10 cellular contexts compared by ENCODE assay signal in the genomic region with DNA sequence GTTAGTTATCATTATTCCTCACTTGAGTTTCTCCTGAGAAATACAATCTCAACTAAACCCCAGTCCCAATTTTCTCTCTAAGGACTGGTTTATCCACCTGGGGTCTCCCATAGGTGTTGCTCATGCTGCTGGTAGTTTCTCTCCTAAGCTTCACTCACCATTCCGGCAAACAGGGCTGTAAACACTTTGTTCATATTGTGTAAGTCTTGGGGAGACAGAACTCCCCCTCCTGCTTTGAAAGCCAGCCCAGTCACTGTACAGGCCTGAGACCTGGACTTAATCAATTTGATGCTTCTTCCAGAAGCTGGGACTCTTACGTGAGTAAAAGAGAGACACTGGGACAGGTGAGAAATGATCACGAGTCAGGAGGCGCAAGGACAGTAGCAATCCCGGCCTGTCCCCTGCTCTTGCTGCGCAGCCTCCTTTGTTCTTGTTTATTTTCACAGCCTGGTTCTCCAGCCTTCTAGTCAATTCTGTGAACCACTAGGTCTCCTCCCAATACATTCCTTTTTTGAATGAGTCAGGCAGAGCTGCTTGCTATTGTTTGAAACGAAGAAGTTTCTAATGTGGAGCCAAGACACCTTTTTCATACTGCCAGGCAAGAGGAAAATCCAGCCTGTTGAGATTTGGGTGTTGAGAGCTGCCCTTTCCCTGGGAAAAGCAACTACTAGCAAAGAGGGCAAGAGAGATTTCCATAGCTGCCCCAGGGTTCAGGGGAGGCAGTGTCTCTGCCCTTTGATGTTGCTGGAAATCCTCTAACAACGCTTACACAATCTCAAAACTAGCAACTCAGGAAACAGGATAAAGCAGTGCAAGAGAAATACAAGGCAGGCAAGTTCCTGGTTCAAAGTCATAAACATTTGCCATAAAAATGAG. TPM values are rescaled to one million over a fixed set of nuclear protein-coding genes. Genes with fewer than 3 reads are reported as not detected.
DNase-seq lines count a peak whose midpoint lies in the region; ATAC-seq and TF ChIP-seq lines count a peak whose summit lies in the region.
"Had no signal": no experiment of that assay in that cellular context is flagged by ENCODE, and none has a peak within 500 bp of the region (broad histone marks: within the 10 kb centered on the region; RNA-seq: fewer than 3 reads in every experiment).

No MANE protein-coding gene starts in this region.

- DNase-seq in GM03348 (ENCODE audit: low spot score): peak; percentile 43
- peak; percentile 36 for DNase-seq in astrocyte of the cerebellum (ENCODE audit: low read depth)
- no peak for DNase-seq in right cardiac atrium
- peak; percentile 74 for DNase-seq in renal cortical epithelial cell (ENCODE audit: low read depth)
- no peak for DNase-seq in stimulated activated naive CD4-positive, alpha-beta T cell treated with Interleukin-2 at 50 U/mL for 16 hours (lab: John Stamatoyannopoulos, UW)
- no peak for DNase-seq in stimulated activated effector memory CD8-positive, alpha-beta T cell treated with anti-CD3 and anti-CD28 coated beads, Interleukin-12 subunit alpha, Interleukin-12 subunit beta, amount 100 ng/mL, for 72 hours (ENCODE audit: low spot score in 2 of 2)
- DNase-seq: DMS79, NCI-H2081 had no signal

- H3K9me3 ChIP-seq in right cardiac atrium (ENCODE audit: control insufficient read depth, low read length): no peaks in the 10 kb centered on the region

- ATAC-seq in right cardiac atrium (peak; percentile 59 to 73), HG02870 (IDR thresholded peaks at IDR 0.05; ENCODE audit: unreplicated experiment) (no peak), GM21515 (IDR thresholded peaks at IDR 0.05; ENCODE audit: unreplicated experiment) (no peak)
- no peak for ATAC-seq in stimulated activated effector memory CD8-positive, alpha-beta T cell treated with anti-CD3 and anti-CD28 coated beads, Interleukin-12 subunit alpha, Interleukin-12 subunit beta, amount 100 ng/mL, for 72 hours

- no peaks in the 10 kb centered on the region for H3K4me1 ChIP-seq in right cardiac atrium (ENCODE audit: control insufficient read depth, insufficient read depth, low read length)

- in situ Hi-C loops in astrocyte of the cerebellum (cut with HindIII; ENCODE audit: low sequenced_read_pairs): no loop called here

- H3K4me1 Mint-ChIP-seq in stimulated activated effector memory CD8-positive, alpha-beta T cell treated with anti-CD3 and anti-CD28 coated beads, Interleukin-12 subunit alpha, Interleukin-12 subunit beta, amount 100 ng/mL, for 72 hours: no peaks in the 10 kb centered on the region

- WGBS in right cardiac atrium: 72% methylated on average over 8 of the region's 8 CpGs

- no peak overlapping the region for H3K27ac Mint-ChIP-seq in stimulated activated effector memory CD8-positive, alpha-beta T cell treated with anti-CD3 and anti-CD28 coated beads, Interleukin-12 subunit alpha, Interleukin-12 subunit beta, amount 100 ng/mL, for 72 hours

- no peaks in the 10 kb centered on the region for H3K36me3 Mint-ChIP-seq in stimulated activated effector memory CD8-positive, alpha-beta T cell treated with anti-CD3 and anti-CD28 coated beads, Interleukin-12 subunit alpha, Interleukin-12 subunit beta, amount 100 ng/mL, for 72 hours

- peak overlapping the region; percentile 78 for H3K27ac ChIP-seq in right cardiac atrium (ENCODE audit: low read length)

- TF ChIP-seq CTCF in astrocyte of the cerebellum (IDR thresholded peaks at IDR 0.05; ENCODE audit: low read depth, low read length, missing control alignments): no peak

- H3K27me3 ChIP-seq in right cardiac atrium (ENCODE audit: control insufficient read depth, insufficient read depth): no peaks in the 10 kb centered on the region

- no peaks in the 10 kb centered on the region for H3K9me3 Mint-ChIP-seq in stimulated activated effector memory CD8-positive, alpha-beta T cell treated with anti-CD3 and anti-CD28 coated beads, Interleukin-12 subunit alpha, Interleukin-12 subunit beta, amount 100 ng/mL, for 72 hours

- H3K4me3 Mint-ChIP-seq in stimulated activated effector memory CD8-positive, alpha-beta T cell treated with anti-CD3 and anti-CD28 coated beads, Interleukin-12 subunit alpha, Interleukin-12 subunit beta, amount 100 ng/mL, for 72 hours: no peak overlapping the region

- no peak overlapping the region for H3K4me3 ChIP-seq in astrocyte of the cerebellum (ENCODE audit: low read depth, low read length)
- H3K4me3 ChIP-seq in right cardiac atrium (ENCODE audit: low read length): no peak overlapping the region

- intact Hi-C loops in right cardiac atrium (cut with DNase I): no loop called here

RNA-seq across cellular contexts. Expression of a gene that starts 9.2 kb away (rescaled TPM):
- total RNA-seq in right cardiac atrium (1 to 10 TPM; 2.9 to 5.3 (median 4.2) TPM), renal cortical epithelial cell (3.3 and 4.5 TPM in 2 replicates)
- 2.9 TPM for polyA plus RNA-seq in right cardiac atrium

RNA-seq across cellular contexts. Expression of a gene that starts 26.6 kb away (rescaled TPM):
- total RNA-seq in right cardiac atrium: under 1 TPM in 1 of 4 donors, not detected in 3; 0.11 TPM
- polyA plus RNA-seq in right cardiac atrium: 0.05 TPM
- 0.45 TPM in 1 of 2 replicates, not detected in the other for total RNA-seq in renal cortical epithelial cell

RNA-seq across cellular contexts. Expression of a gene that starts 26.6 kb away (rescaled TPM):
- total RNA-seq in right cardiac atrium (under 1 TPM in 3 of 4 donors, not detected in 1; 0.09 to 0.54 (median 0.14) TPM), renal cortical epithelial cell (0.15 and 0.17 TPM in 2 replicates)
- 0.18 TPM for polyA plus RNA-seq in right cardiac atrium

RNA-seq across cellular contexts. Expression of a gene that starts 26.8 kb away (rescaled TPM):
- total RNA-seq in right cardiac atrium (1,000 to 10,000 TPM in 2 of 4 donors, 100 to 1,000 TPM in 2; 978 to 1,175 (median 1,022) TPM), renal cortical epithelial cell (60.6 and 117 TPM in 2 replicates)
- 1,317 TPM for polyA plus RNA-seq in right cardiac atrium

RNA-seq across cellular contexts. Expression of a gene that starts 33.8 kb away (rescaled TPM):
- total RNA-seq in right cardiac atrium (1 to 10 TPM in 2 of 4 donors, under 1 TPM in 2; 0.76 to 1.9 (median 1.2) TPM), renal cortical epithelial cell (0.15 TPM in 1 of 2 replicates, not detected in the other)
- polyA plus RNA-seq in right cardiac atrium: 1.6 TPM

Comparison
In these comparisons a context has a peak if more than half of its experiments do, and no peak if none do; other contexts are left out.
1. DNase-seq: peak in GM03348 (single experiment), astrocyte of the cerebellum (single experiment) and renal cortical epithelial cell (single experiment); none in right cardiac atrium (0 of 3), stimulated activated naive CD4-positive, alpha-beta T cell treated with Interleukin-2 at 50 U/mL for 16 hours (single experiment) and stimulated activated effector memory CD8-positive, alpha-beta T cell treated with anti-CD3 and anti-CD28 coated beads, Interleukin-12 subunit alpha, Interleukin-12 subunit beta, amount 100 ng/mL, for 72 hours (0 of 2).
2. ATAC-seq: peak in right cardiac atrium (2 of 2); none in HG02870 (single experiment), stimulated activated effector memory CD8-positive, alpha-beta T cell treated with anti-CD3 and anti-CD28 coated beads, Interleukin-12 subunit alpha, Interleukin-12 subunit beta, amount 100 ng/mL, for 72 hours (single experiment) and GM21515 (single experiment).